10 cellular contexts compared by ENCODE assay signal in genomic region chr5:44875661-44876250, GRCh38.
DNase-seq lines count a peak whose midpoint lies in the region; ATAC-seq and TF ChIP-seq lines count a peak whose summit lies in the region.
"Had no signal": no experiment of that assay in that cellular context is flagged by ENCODE, and none has a peak within 500 bp of the region (broad histone marks: within the 10 kb centered on the region; RNA-seq: fewer than 3 reads in every experiment).

No MANE protein-coding gene starts in this region.

- no peak overlapping the region; the same call in 1 of the 2 replicates for H3K9ac ChIP-seq in MM.1S (ENCODE audit: low read length)
- H3K9ac ChIP-seq: BLaER1 had no signal

- H3K9me2 ChIP-seq in MM.1S (replicated peaks; ENCODE audit: insufficient read depth, low read length), result no peaks in the 10 kb centered on the region

- no peak for TF ChIP-seq POLR2A in esophagus muscularis mucosa (IDR thresholded peaks at IDR 0.05; ENCODE audit: low read depth)

- peak overlapping the region; percentile 44 for H3K4me2 ChIP-seq in MM.1S (ENCODE audit: low read depth, low read length)
- H3K4me2 ChIP-seq: BLaER1 had no signal

- no peaks in the 10 kb centered on the region for H4K20me1 ChIP-seq in MM.1S (ENCODE audit: insufficient read depth, low read length)
- H4K20me1 ChIP-seq: BLaER1 had no signal

- TF ChIP-seq CTCF in MM.1S (IDR thresholded peaks at IDR 0.05; ENCODE audit: low read length), result no peak
- no peak for TF ChIP-seq CTCF in omental fat pad (IDR thresholded peaks at IDR 0.05)
- no peak for TF ChIP-seq CTCF in heart right ventricle (IDR thresholded peaks at IDR 0.05)
- no peak for TF ChIP-seq CTCF in esophagus muscularis mucosa (IDR thresholded peaks at IDR 0.05)

- peak overlapping the region; percentile 3 for H3K4me3 Mint-ChIP-seq in activated naive CD8-positive, alpha-beta T cell treated with anti-CD3 and anti-CD28 coated beads for 36 hours

- H3K27me3 ChIP-seq in MM.1S (replicated peaks; ENCODE audit: insufficient read depth, low read length) (no peaks in the 10 kb centered on the region), heart right ventricle (no peaks in the 10 kb centered on the region), esophagus muscularis mucosa (no peaks in the 10 kb centered on the region)
- H3K27me3 ChIP-seq: adrenal gland, BLaER1 had no signal

- H3K4me3 ChIP-seq in MM.1S (ENCODE audit: low read length) (peak overlapping the region; percentile 16), heart right ventricle (no peak overlapping the region), esophagus muscularis mucosa (no peak overlapping the region)
- H3K4me3 ChIP-seq: adrenal gland, BLaER1 had no signal

- H3K4me1 Mint-ChIP-seq in activated naive CD8-positive, alpha-beta T cell treated with anti-CD3 and anti-CD28 coated beads for 36 hours, result peaks cover 22% of the 10 kb centered on the region

- H3K27me3 Mint-ChIP-seq in activated naive CD8-positive, alpha-beta T cell treated with anti-CD3 and anti-CD28 coated beads for 36 hours, result peaks cover 6% of the 10 kb centered on the region

- DNase-seq in SIG-M5 treated with dmso at 0.1 percent for 504 hours (lab: John Stamatoyannopoulos, UW; ENCODE audit: unreplicated experiment) (peak; percentile 52), SIG-M5 (lab: John Stamatoyannopoulos, UW) (no peak), MM.1S (peak; percentile 85), omental fat pad (ENCODE audit: low spot score) (no peak), heart right ventricle (no peak), esophagus muscularis mucosa (ENCODE audit: extremely low spot score) (no peak)
- peak; percentile 29 for DNase-seq in activated naive CD8-positive, alpha-beta T cell treated with anti-CD3 and anti-CD28 coated beads for 36 hours

- H3K4me1 ChIP-seq in MM.1S (ENCODE audit: low read length) (peaks cover 10% of the 10 kb centered on the region), heart right ventricle (no peaks in the 10 kb centered on the region), esophagus muscularis mucosa (no peaks in the 10 kb centered on the region)
- H3K4me1 ChIP-seq: adrenal gland, BLaER1 had no signal

- TF ChIP-seq EP300 in esophagus muscularis mucosa (IDR thresholded peaks at IDR 0.05), result no peak

- H3K9me3 ChIP-seq in MM.1S (replicated peaks; ENCODE audit: insufficient read depth, low read length), result no peaks in the 10 kb centered on the region
- H3K9me3 ChIP-seq in heart right ventricle, result peaks cover 0 to 2% (median 0%) of the 10 kb centered on the region in 11 donors
- H3K9me3 ChIP-seq in esophagus muscularis mucosa, result no peaks in the 10 kb centered on the region
- H3K9me3 ChIP-seq: adrenal gland, BLaER1 had no signal

- no peaks in the 10 kb centered on the region for H3K79me2 ChIP-seq in MM.1S (ENCODE audit: low read length)

- ATAC-seq in HG02571 (IDR thresholded peaks at IDR 0.05; ENCODE audit: unreplicated experiment) (peak; percentile 99), omental fat pad (ENCODE audit: low FRiP score) (peak; percentile 57), heart right ventricle (no peak)

- H3K27ac ChIP-seq in MM.1S (ENCODE audit: low read length) (peak overlapping the region; percentile 56; the same call in 1 of the 2 replicates), heart right ventricle (no peak overlapping the region), esophagus muscularis mucosa (replicated peaks in 1 of 4) (no peak overlapping the region)
- H3K27ac ChIP-seq: adrenal gland, BLaER1 had no signal

- peak overlapping the region; percentile 96 for H3K27ac Mint-ChIP-seq in activated naive CD8-positive, alpha-beta T cell treated with anti-CD3 and anti-CD28 coated beads for 36 hours

- intact Hi-C loops in heart right ventricle (cut with DNase I) (no loop called here), esophagus muscularis mucosa (cut with DNase I) (no loop called here)

- H2AFZ ChIP-seq in MM.1S (ENCODE audit: low read length), result peak overlapping the region; percentile 48

- H3K36me3 Mint-ChIP-seq in activated naive CD8-positive, alpha-beta T cell treated with anti-CD3 and anti-CD28 coated beads for 36 hours, result peaks cover 9% of the 10 kb centered on the region

- 56 to 63% methylated on average over 4 of the region's 4 CpGs for WGBS in heart right ventricle, 2 donors
- 36% methylated on average over 4 of the region's 4 CpGs for WGBS in esophagus muscularis mucosa

- H3K9me3 Mint-ChIP-seq in activated naive CD8-positive, alpha-beta T cell treated with anti-CD3 and anti-CD28 coated beads for 36 hours, result peaks cover 14% of the 10 kb centered on the region

- peaks cover 8% of the 10 kb centered on the region; the same call in 1 of the 2 replicates for H3F3A ChIP-seq in MM.1S (ENCODE audit: insufficient read depth, low read length)

- H3K36me3 ChIP-seq in MM.1S (replicated peaks; ENCODE audit: insufficient read depth, low read length) (no peaks in the 10 kb centered on the region), heart right ventricle (no peaks in the 10 kb centered on the region), esophagus muscularis mucosa (no peaks in the 10 kb centered on the region)
- H3K36me3 ChIP-seq: adrenal gland, BLaER1 had no signal

Comparison
In these comparisons a context has a peak if more than half of its experiments do, and no peak if none do; other contexts are left out.
1. DNase-seq: peak in SIG-M5 treated with dmso at 0.1 percent for 504 hours (single experiment), MM.1S (single experiment) and activated naive CD8-positive, alpha-beta T cell treated with anti-CD3 and anti-CD28 coated beads for 36 hours (single experiment); none in SIG-M5 (single experiment), omental fat pad (single experiment), heart right ventricle (0 of 2) and esophagus muscularis mucosa (single experiment).
2. ATAC-seq: peak in HG02571 (single experiment) and omental fat pad (single experiment); none in heart right ventricle (0 of 8).